16 cellular contexts compared by ENCODE assay signal in genomic region chr1:36086529-36087232, GRCh38. TPM values are rescaled to one million over a fixed set of nuclear protein-coding genes. Genes with fewer than 3 reads are reported as not detected.
DNase-seq lines count a peak whose midpoint lies in the region; ATAC-seq and TF ChIP-seq lines count a peak whose summit lies in the region.
"Had no signal": no experiment of that assay in that cellular context is flagged by ENCODE, and none has a peak within 500 bp of the region (broad histone marks: within the 10 kb centered on the region; RNA-seq: fewer than 3 reads in every experiment).

No MANE protein-coding gene starts in this region.

- H3K4me3 ChIP-seq in GM23338 (no peak overlapping the region), SJCRH30 (no peak overlapping the region)
- H3K4me3 ChIP-seq: coronary artery had no signal

- H3K36me3 Mint-ChIP-seq in T-helper 1 cell treated with Interleukin-12 subunit alpha and Interleukin-12 subunit beta and Interleukin-4 antibody, amounts not matched to agents 30 μg/mL and 1 μg/mL, for 36 hours (ENCODE audit: low read depth): peaks cover 7% of the 10 kb centered on the region
- H3K36me3 Mint-ChIP-seq in GM23338 (ENCODE audit: low read depth) (peaks cover 5% of the 10 kb centered on the region), nephron progenitor cell (ENCODE audit: low read depth) (peaks cover 8% of the 10 kb centered on the region)
- H3K36me3 Mint-ChIP-seq in activated naive CD8-positive, alpha-beta T cell treated with anti-CD3 and anti-CD28 coated beads, Interleukin-2, amount 50 U/mL, for 24 hours (ENCODE audit: low read depth): peaks cover 11% of the 10 kb centered on the region

- H2AFZ ChIP-seq in GM23338: no peak overlapping the region

- peaks cover 15% of the 10 kb centered on the region for H3K4me1 Mint-ChIP-seq in T-helper 1 cell treated with Interleukin-12 subunit alpha and Interleukin-12 subunit beta and Interleukin-4 antibody, amounts not matched to agents 30 μg/mL and 1 μg/mL, for 36 hours (ENCODE audit: low read depth)
- H3K4me1 Mint-ChIP-seq in GM23338 (peaks cover 18% of the 10 kb centered on the region), nephron progenitor cell (peaks cover 25% of the 10 kb centered on the region)
- peaks cover 21% of the 10 kb centered on the region for H3K4me1 Mint-ChIP-seq in activated naive CD8-positive, alpha-beta T cell treated with anti-CD3 and anti-CD28 coated beads, Interleukin-2, amount 50 U/mL, for 24 hours

- DNase-seq in T-helper 1 cell (no peak), GM23338 (ENCODE audit: low spot score) (no peak), nephron progenitor cell (no peak), SJCRH30 (no peak), ACHN (no peak)
- no peak for DNase-seq in activated naive CD8-positive, alpha-beta T cell treated with anti-CD3 and anti-CD28 coated beads, Interleukin-2, amount 50 U/mL, for 24 hours
- DNase-seq: activated CD4-positive, alpha-beta memory T cell treated with anti-CD3 and anti-CD28 coated beads, Interleukin-2, amount 10 ng/mL, durations not matched to agents 7 days and 5 days; amniotic stem cell; MV-4-11; stimulated activated CD4-positive, alpha-beta T cell treated with anti-CD3 and anti-CD28 coated beads, Interleukin-4, amount 100 ng/mL, for 24 hours had no signal

- peaks cover 9% of the 10 kb centered on the region; the same call in 1 of the 2 replicates for H3K27me3 ChIP-seq in GM23338 (ENCODE audit: insufficient read depth)
- peaks cover 9% of the 10 kb centered on the region; the same call in 1 of the 2 replicates for H3K27me3 ChIP-seq in SJCRH30

- in situ Hi-C loops in ACHN (cut with HindIII; ENCODE audit: low pct_ligation_motif_present, low pct_unique_long_range_greater_than_20kb, low sequenced_read_pairs): no loop called here

- H3K79me2 ChIP-seq in GM23338 (replicated peaks; ENCODE audit: insufficient read depth): peaks cover 13% of the 10 kb centered on the region

- H3K4me1 ChIP-seq in GM23338 (ENCODE audit: insufficient read depth) (peaks cover 6% of the 10 kb centered on the region; the same call in 1 of the 2 replicates), SJCRH30 (peaks cover 3% of the 10 kb centered on the region; the same call in 1 of the 2 replicates)

- no peak overlapping the region for H3K4me2 ChIP-seq in GM23338

- no peaks in the 10 kb centered on the region for H3K9me3 ChIP-seq in SJCRH30 (replicated peaks)

- no peak for ATAC-seq in GM23338
- no peak for ATAC-seq in activated naive CD8-positive, alpha-beta T cell treated with anti-CD3 and anti-CD28 coated beads, Interleukin-2, amount 50 U/mL, for 24 hours
- ATAC-seq in HG03175 (IDR thresholded peaks at IDR 0.05; ENCODE audit: unreplicated experiment): no peak
- ATAC-seq: sciatic nerve had no signal

- H3F3A ChIP-seq in GM23338 (replicated peaks; ENCODE audit: low read depth): 0 out of 2 replicates have a peak, but pooled peaks cover 10% of the 10 kb centered on the region

- H3K4me3 Mint-ChIP-seq in T-helper 1 cell treated with Interleukin-12 subunit alpha and Interleukin-12 subunit beta and Interleukin-4 antibody, amounts not matched to agents 30 μg/mL and 1 μg/mL, for 36 hours: peak overlapping the region; percentile 47
- H3K4me3 Mint-ChIP-seq in GM23338 (peak overlapping the region; percentile 13; the same call in 1 of the 3 replicates), nephron progenitor cell (peak overlapping the region; percentile 9)
- H3K4me3 Mint-ChIP-seq in activated naive CD8-positive, alpha-beta T cell treated with anti-CD3 and anti-CD28 coated beads, Interleukin-2, amount 50 U/mL, for 24 hours: no peak overlapping the region
- H3K4me3 Mint-ChIP-seq: activated CD4-positive, alpha-beta memory T cell treated with anti-CD3 and anti-CD28 coated beads, Interleukin-2, amount 10 ng/mL, durations not matched to agents 7 days and 5 days had no signal

- TF ChIP-seq CTCF in GM23338 (conservative IDR thresholded peaks at IDR 0.05; ENCODE audit: low read depth in 2 of 2) (no peak), nephron progenitor cell (IDR thresholded peaks at IDR 0.05) (no peak)

- H3K36me3 ChIP-seq in GM23338 (ENCODE audit: insufficient read depth) (no peaks in the 10 kb centered on the region), SJCRH30 (no peaks in the 10 kb centered on the region)

- peaks cover 24% of the 10 kb centered on the region for H3K27me3 Mint-ChIP-seq in T-helper 1 cell treated with Interleukin-12 subunit alpha and Interleukin-12 subunit beta and Interleukin-4 antibody, amounts not matched to agents 30 μg/mL and 1 μg/mL, for 36 hours (ENCODE audit: low read depth)
- H3K27me3 Mint-ChIP-seq in GM23338 (ENCODE audit: insufficient read depth, low read depth, poor library complexity): peaks cover 9% of the 10 kb centered on the region
- peaks cover 27% of the 10 kb centered on the region for H3K27me3 Mint-ChIP-seq in activated naive CD8-positive, alpha-beta T cell treated with anti-CD3 and anti-CD28 coated beads, Interleukin-2, amount 50 U/mL, for 24 hours
- peaks cover 14% of the 10 kb centered on the region for H3K27me3 Mint-ChIP-seq in nephron progenitor cell (ENCODE audit: low read depth, poor library complexity)

- peaks cover 3% of the 10 kb centered on the region; the same call in 1 of the 2 replicates for H4K20me1 ChIP-seq in GM23338 (replicated peaks; ENCODE audit: insufficient read depth)

- H3K27ac Mint-ChIP-seq in T-helper 1 cell treated with Interleukin-12 subunit alpha and Interleukin-12 subunit beta and Interleukin-4 antibody, amounts not matched to agents 30 μg/mL and 1 μg/mL, for 36 hours: peak overlapping the region; percentile 74
- H3K27ac Mint-ChIP-seq in GM23338 (no peak overlapping the region), nephron progenitor cell (peak overlapping the region; percentile 10)
- H3K27ac Mint-ChIP-seq in activated naive CD8-positive, alpha-beta T cell treated with anti-CD3 and anti-CD28 coated beads, Interleukin-2, amount 50 U/mL, for 24 hours: peak overlapping the region; percentile 46
- H3K27ac Mint-ChIP-seq: activated CD4-positive, alpha-beta memory T cell treated with anti-CD3 and anti-CD28 coated beads, Interleukin-2, amount 10 ng/mL, durations not matched to agents 7 days and 5 days had no signal

- no peaks in the 10 kb centered on the region for H3K9me2 ChIP-seq in GM23338 (ENCODE audit: insufficient read depth)

- no peaks in the 10 kb centered on the region for H3K9me3 Mint-ChIP-seq in T-helper 1 cell treated with Interleukin-12 subunit alpha and Interleukin-12 subunit beta and Interleukin-4 antibody, amounts not matched to agents 30 μg/mL and 1 μg/mL, for 36 hours
- H3K9me3 Mint-ChIP-seq in GM23338: no peaks in the 10 kb centered on the region; the same call in 2 of the 3 replicates
- H3K9me3 Mint-ChIP-seq in activated naive CD8-positive, alpha-beta T cell treated with anti-CD3 and anti-CD28 coated beads, Interleukin-2, amount 50 U/mL, for 24 hours: no peaks in the 10 kb centered on the region
- no peaks in the 10 kb centered on the region for H3K9me3 Mint-ChIP-seq in nephron progenitor cell
- H3K9me3 Mint-ChIP-seq: activated CD4-positive, alpha-beta memory T cell treated with anti-CD3 and anti-CD28 coated beads, Interleukin-2, amount 10 ng/mL, durations not matched to agents 7 days and 5 days had no signal

- H3K27ac ChIP-seq in GM23338 (ENCODE audit: low read depth) (no peak overlapping the region), SJCRH30 (no peak overlapping the region)
- H3K27ac ChIP-seq: 22Rv1, coronary artery had no signal

TF ChIP-seq in GM23338, 12 proteins besides CTCF, POLR2A, EP300 and RAD21 (continues in another document):
- TF ChIP-seq REST (IDR thresholded peaks at IDR 0.05; ENCODE audit: unreplicated experiment): no peak
- TF ChIP-seq CREB1 (CRISPR knock-in tag; IDR thresholded peaks at IDR 0.05; ENCODE audit: low read depth): no peak
- no peak for TF ChIP-seq POLR2AphosphoS5 (IDR thresholded peaks at IDR 0.05; ENCODE audit: low read depth)

RNA-seq across cellular contexts. Expression of gene ADPRS, which starts 2.0 kb away (rescaled TPM):
- 46.6 and 47.1 TPM in 2 replicates for total RNA-seq in GM23338 (2014; rRNA removed; shearing (Covaris generic))
- polyA plus RNA-seq in GM23338 (2016; fragmentation: Nextera tagmentation; extraction: Ambion mirVana): 21.5 and 22.6 TPM in 2 replicates
- 26.7 and 30.4 TPM in 2 replicates for total RNA-seq in SJCRH30 (2014; rRNA removed; shearing (Covaris generic))

RNA-seq across cellular contexts. Expression of gene TEKT2, which starts 2.8 kb away (rescaled TPM):
- 0.62 and 0.94 TPM in 2 replicates for total RNA-seq in GM23338 (2014; rRNA removed; shearing (Covaris generic))
- polyA plus RNA-seq in GM23338 (2016; fragmentation: Nextera tagmentation; extraction: Ambion mirVana): 0.24 and 0.36 TPM in 2 replicates
- 0.15 TPM in 1 of 2 replicates, not detected in the other for total RNA-seq in SJCRH30 (2014; rRNA removed; shearing (Covaris generic))
- total RNA-seq: activated CD4-positive, alpha-beta memory T cell treated with anti-CD3 and anti-CD28 coated beads, Interleukin-2, amount 10 ng/mL, durations not matched to agents 7 days and 5 days; T-helper 2 cell treated with Interferon-gamma antibody and Interleukin-4, amounts not matched to agents 100 ng/mL and 5 ng/mL, for 36 hours had no signal

RNA-seq across cellular contexts. Expression of gene COL8A2, which starts 38.3 kb away (rescaled TPM):
- total RNA-seq in GM23338 (2014; rRNA removed; shearing (Covaris generic)): 4.9 and 5.0 TPM in 2 replicates
- polyA plus RNA-seq in GM23338 (2016; fragmentation: Nextera tagmentation; extraction: Ambion mirVana): 0.77 and 0.95 TPM in 2 replicates
- total RNA-seq in SJCRH30 (2014; rRNA removed; shearing (Covaris generic)): 0.45 and 0.51 TPM in 2 replicates
- total RNA-seq: activated CD4-positive, alpha-beta memory T cell treated with anti-CD3 and anti-CD28 coated beads, Interleukin-2, amount 10 ng/mL, durations not matched to agents 7 days and 5 days; T-helper 2 cell treated with Interferon-gamma antibody and Interleukin-4, amounts not matched to agents 100 ng/mL and 5 ng/mL, for 36 hours had no signal
